ENCODE assay signal across 2 cellular contexts in genomic region chr20:6767166-6767535, GRCh38.
TF ChIP-seq lines count a peak whose summit lies in the region.

No MANE protein-coding gene starts in this region.

TF ChIP-seq in A549, 52 proteins besides CTCF, POLR2A, EP300 and RAD21 (continued from another document):
- TF ChIP-seq NPAS2 (CRISPR knock-in tag; IDR thresholded peaks at IDR 0.05; ENCODE audit: borderline replicate concordance): no peak
- TF ChIP-seq KDM5A (IDR thresholded peaks at IDR 0.05): no peak
- TF ChIP-seq HES2 (IDR thresholded peaks at IDR 0.05): no peak
TF ChIP-seq in A549: peak in this region for 0.

TF ChIP-seq in H1, 55 proteins besides CTCF, POLR2A, EP300 and RAD21:
- TF ChIP-seq SIN3A (conservative IDR thresholded peaks at IDR 0.05 in 1 of 2, IDR thresholded peaks at IDR 0.05 in 1 of 2; ENCODE audit: low read depth in 1 of 2, low read length in 2 of 2): 0 out of 4 replicates have a peak, but pooled peaks of 1 of the 2 experiments have one; percentile 9
- TF ChIP-seq KDM4A (IDR thresholded peaks at IDR 0.05; ENCODE audit: low read depth, low read length, severe bottlenecking): no peak
